Comparison of ENCODE assay signal across 11 cellular contexts in genomic region chr20:9994676-9995075, GRCh38. TPM values are rescaled to one million over a fixed set of nuclear protein-coding genes. Genes with fewer than 3 reads are reported as not detected.
"Had no signal": no experiment of that assay in that cellular context is flagged by ENCODE, and none has a peak within 500 bp of the region (broad histone marks: within the 10 kb centered on the region; RNA-seq: fewer than 3 reads in every experiment).

No MANE protein-coding gene starts in this region.

- H3K4me1 Mint-ChIP-seq: GM23338, H9 had no signal

- H2AFZ ChIP-seq: GM23248, GM23338 had no signal

- H3K9ac ChIP-seq: GM23248 had no signal

- H3K4me3 ChIP-seq: GM23248, GM23338, HAP-1 had no signal

- H3K4me1 ChIP-seq: HAP-1 had no signal

- H3K4me3 Mint-ChIP-seq: GM23338, H9, HFFc6 had no signal

- DNase-seq: GM23248, GOT3, H7, H9, HCEC 1CT, HFFc6 had no signal

- H3K27ac ChIP-seq: GM23248 had no signal

- H3K36me3 ChIP-seq: HAP-1 had no signal

- H3K27ac Mint-ChIP-seq: GM23338, H9, HFFc6 had no signal

- H3K4me2 ChIP-seq: GM23338 had no signal

- ATAC-seq: GM23338, HCT116 had no signal

- H3K9me3 Mint-ChIP-seq: GM23338 had no signal

- H3K9me3 ChIP-seq: HAP-1 had no signal

- FAIRE-seq: H1, H54 had no signal

RNA-seq across cellular contexts. Expression of gene ANKEF1, which starts 40.1 kb away (rescaled TPM):
- total RNA-seq: HFFc6 had no signal
